In the genomic region with DNA sequence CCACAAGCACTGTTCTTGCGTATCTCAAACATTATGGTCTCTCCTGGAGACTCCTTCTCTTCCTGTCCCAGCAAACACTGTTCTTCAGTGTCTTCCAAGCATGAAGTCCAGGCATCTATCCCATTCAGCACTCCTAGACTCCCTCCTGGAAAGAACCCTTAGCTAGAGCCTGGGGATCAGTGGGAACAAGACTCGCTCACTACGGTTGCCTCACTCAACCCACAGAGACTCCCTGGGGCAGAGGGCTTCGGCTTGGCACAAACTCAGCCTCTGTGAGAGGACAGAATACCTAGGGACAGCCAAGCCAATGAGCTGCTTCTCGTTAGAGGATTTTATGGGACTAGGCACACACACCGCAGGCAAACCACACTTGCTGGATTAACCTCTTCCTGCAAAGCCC, we compare ENCODE assay signal across 14 cellular contexts.
A peak's percentile ranks its signal among the peaks of the same experiment; 100 is the strongest.
DNase-seq lines count a peak whose midpoint lies in the region; ATAC-seq and TF ChIP-seq lines count a peak whose summit lies in the region.
"Had no signal": no experiment of that assay in that cellular context is flagged by ENCODE, and none has a peak within 500 bp of the region (broad histone marks: within the 10 kb centered on the region; RNA-seq: fewer than 3 reads in every experiment).

No MANE protein-coding gene starts in this region.

- CTCF ChIA-PET in naive thymus-derived CD4-positive, alpha-beta T cell (lab: Charles Lee), result interaction anchor here (0.6 to 1.0 kb wide), 2 partner anchors 10 to 24 kb away, joined by 3 to 4 read pairs; no protein-coding TSS in a partner anchor

- H3K4me1 ChIP-seq in ACC112 (ENCODE audit: control insufficient read depth, insufficient read depth, low read length, unreplicated experiment), result peaks cover 69% of the 10 kb centered on the region
- H3K4me1 ChIP-seq in naive thymus-derived CD4-positive, alpha-beta T cell (ENCODE audit: control insufficient read depth in 2 of 2, insufficient read depth in 2 of 2, low read length in 2 of 2), result no peaks in the 10 kb centered on the region
- H3K4me1 ChIP-seq in hepatocyte (ENCODE audit: insufficient read depth), result peaks cover 19% of the 10 kb centered on the region

- H3K27me3 Mint-ChIP-seq in dendritic cell treated with granulocyte-macrophage colony-stimulating factor and Interleukin-4, amounts not matched to agents 40 ng/mL and 50 ng/mL, for 4 days, result peaks cover 29% of the 10 kb centered on the region
- H3K27me3 Mint-ChIP-seq in neural crest cell (ENCODE audit: low read depth), result peaks cover 33% of the 10 kb centered on the region
- H3K27me3 Mint-ChIP-seq in naive thymus-derived CD4-positive, alpha-beta T cell, result peaks cover 0 to 58% (median 0%) of the 10 kb centered on the region in 5 donors
- no peaks in the 10 kb centered on the region for H3K27me3 Mint-ChIP-seq in T-helper 17 cell

- H3K36me3 ChIP-seq in ACC112 (ENCODE audit: insufficient read depth, low read length), result peaks cover 19% of the 10 kb centered on the region; the same call in 1 of the 2 replicates
- H3K36me3 ChIP-seq in naive thymus-derived CD4-positive, alpha-beta T cell (ENCODE audit: control insufficient read depth in 2 of 3, insufficient read depth in 3 of 3, low read length in 3 of 3), result peaks cover 0 to 7% (median 0%) of the 10 kb centered on the region in 3 experiments
- no peaks in the 10 kb centered on the region for H3K36me3 ChIP-seq in hepatocyte (replicated peaks; ENCODE audit: insufficient read depth, low read depth)
- H3K36me3 ChIP-seq: adrenal gland, spleen had no signal

- H3K27ac Mint-ChIP-seq in dendritic cell treated with granulocyte-macrophage colony-stimulating factor and Interleukin-4, amounts not matched to agents 40 ng/mL and 50 ng/mL, for 4 days, result peak overlapping the region; percentile 34
- no peak overlapping the region for H3K27ac Mint-ChIP-seq in neural crest cell (ENCODE audit: unreplicated experiment)
- H3K27ac Mint-ChIP-seq in naive thymus-derived CD4-positive, alpha-beta T cell, result peak overlapping the region in 1 of 9 donors; percentile 3
- H3K27ac Mint-ChIP-seq in T-helper 17 cell, result no peak overlapping the region
- H3K27ac Mint-ChIP-seq: activated T-cell treated with anti-CD3 and anti-CD28 coated beads, Interleukin-2, amount 50 U/mL, for 24 hours had no signal

- 57% methylated on average over 6 of the region's 6 CpGs for WGBS in hepatocyte (ENCODE audit: low lambda C conversion rate, missing lambda C conversion rate)

- peaks cover 46% of the 10 kb centered on the region for H3K4me1 Mint-ChIP-seq in dendritic cell treated with granulocyte-macrophage colony-stimulating factor and Interleukin-4, amounts not matched to agents 40 ng/mL and 50 ng/mL, for 4 days (ENCODE audit: low read depth)
- H3K4me1 Mint-ChIP-seq in neural crest cell (peaks cover 50% of the 10 kb centered on the region), T-helper 17 cell (peaks cover 22% of the 10 kb centered on the region)
- H3K4me1 Mint-ChIP-seq in naive thymus-derived CD4-positive, alpha-beta T cell, result peaks cover 5 to 31% (median 16%) of the 10 kb centered on the region in 7 donors

- DNase-seq in M059J (ENCODE audit: low read depth) (peak; percentile 93), neural crest cell (ENCODE audit: low read depth, low spot score) (no peak), hepatocyte (ENCODE audit: low spot score) (no peak), T-helper 17 cell (no peak)
- DNase-seq in naive thymus-derived CD4-positive, alpha-beta T cell, result no peak
- DNase-seq: activated T-cell treated with anti-CD3 and anti-CD28 coated beads, Interleukin-2, amount 50 U/mL, for 24 hours; adrenal gland; HCEC 1CT; NCI-H2227 treated with DMSO at 0.1 percent for 48 hours; spleen; T-helper 1 cell had no signal

- TF ChIP-seq CTCF in neural crest cell (conservative IDR thresholded peaks at IDR 0.05) (no peak), hepatocyte (IDR thresholded peaks at IDR 0.05; ENCODE audit: poor library complexity) (no peak)

- H4K20me1 ChIP-seq in hepatocyte (ENCODE audit: insufficient read depth, poor library complexity, severe bottlenecking), result no peaks in the 10 kb centered on the region

- H3K4me2 ChIP-seq in hepatocyte, result no peak overlapping the region

- no peaks in the 10 kb centered on the region for H3K9me2 ChIP-seq in hepatocyte (replicated peaks; ENCODE audit: insufficient read depth)

- no peaks in the 10 kb centered on the region for H3K36me3 Mint-ChIP-seq in dendritic cell treated with granulocyte-macrophage colony-stimulating factor and Interleukin-4, amounts not matched to agents 40 ng/mL and 50 ng/mL, for 4 days (ENCODE audit: low read depth)
- H3K36me3 Mint-ChIP-seq in neural crest cell (ENCODE audit: low read depth), result peaks cover 4% of the 10 kb centered on the region
- no peaks in the 10 kb centered on the region for H3K36me3 Mint-ChIP-seq in naive thymus-derived CD4-positive, alpha-beta T cell
- H3K36me3 Mint-ChIP-seq in T-helper 17 cell (ENCODE audit: low read depth), result no peaks in the 10 kb centered on the region

- H3K79me2 ChIP-seq in ACC112 (ENCODE audit: control insufficient read depth, insufficient read depth, low read length, unreplicated experiment) (peaks cover 95% of the 10 kb centered on the region), hepatocyte (peaks cover 81% of the 10 kb centered on the region)

- ATAC-seq in naive thymus-derived CD4-positive, alpha-beta T cell, result no peak
- ATAC-seq in HG03139 (IDR thresholded peaks at IDR 0.05; ENCODE audit: unreplicated experiment) (no peak), T-helper 17 cell (no peak)

- no peak overlapping the region for H3K4me3 Mint-ChIP-seq in dendritic cell treated with granulocyte-macrophage colony-stimulating factor and Interleukin-4, amounts not matched to agents 40 ng/mL and 50 ng/mL, for 4 days
- H3K4me3 Mint-ChIP-seq in neural crest cell (peak overlapping the region; percentile 41), T-helper 17 cell (no peak overlapping the region)
- peak overlapping the region in 2 of 10 donors; percentile 4 to 48 for H3K4me3 Mint-ChIP-seq in naive thymus-derived CD4-positive, alpha-beta T cell
- H3K4me3 Mint-ChIP-seq: activated T-cell treated with anti-CD3 and anti-CD28 coated beads, Interleukin-2, amount 50 U/mL, for 24 hours had no signal

- intact Hi-C loops in dendritic cell treated with granulocyte-macrophage colony-stimulating factor and Interleukin-4, amounts not matched to agents 40 ng/mL and 50 ng/mL, for 4 days (cut with micrococcal nuclease), result no loop called here
- intact Hi-C loops in naive thymus-derived CD4-positive, alpha-beta T cell (cut with micrococcal nuclease), result no loop called here

- H3K27ac ChIP-seq in ACC112 (ENCODE audit: low read depth, low read length), result peak overlapping the region; percentile 64
- H3K27ac ChIP-seq in naive thymus-derived CD4-positive, alpha-beta T cell (ENCODE audit: low read depth, low read length), result no peak overlapping the region
- H3K27ac ChIP-seq in hepatocyte, result no peak overlapping the region
- H3K27ac ChIP-seq: adrenal gland, spleen had no signal

- H3K27me3 ChIP-seq in ACC112 (ENCODE audit: insufficient read depth, low read length) (no peaks in the 10 kb centered on the region), hepatocyte (no peaks in the 10 kb centered on the region)
- peaks cover 0 to 4% of the 10 kb centered on the region in 2 donors for H3K27me3 ChIP-seq in naive thymus-derived CD4-positive, alpha-beta T cell (ENCODE audit: control insufficient read depth in 2 of 2, insufficient read depth in 2 of 2, low read length in 2 of 2)
- H3K27me3 ChIP-seq: adrenal gland had no signal

- H2AFZ ChIP-seq in ACC112 (ENCODE audit: low read length, unreplicated experiment) (no peak overlapping the region), hepatocyte (no peak overlapping the region)

- POLR2A ChIA-PET in naive thymus-derived CD4-positive, alpha-beta T cell (lab: Charles Lee), result no interaction called here

- peak overlapping the region; percentile 86 for H3K4me3 ChIP-seq in ACC112 (ENCODE audit: low read depth, low read length)
- no peak overlapping the region for H3K4me3 ChIP-seq in naive thymus-derived CD4-positive, alpha-beta T cell (ENCODE audit: low read length)
- no peak overlapping the region for H3K4me3 ChIP-seq in hepatocyte
- H3K4me3 ChIP-seq: adrenal gland, spleen had no signal

- no peaks in the 10 kb centered on the region for H3K9me3 ChIP-seq in naive thymus-derived CD4-positive, alpha-beta T cell (ENCODE audit: control insufficient read depth in 2 of 3, low read length in 3 of 3)
- H3K9me3 ChIP-seq in hepatocyte (ENCODE audit: low read depth) (no peaks in the 10 kb centered on the region), T-helper 17 cell (ENCODE audit: control insufficient read depth, low read length, poor library complexity, severe bottlenecking) (no peaks in the 10 kb centered on the region)
- H3K9me3 ChIP-seq: adrenal gland, spleen had no signal

- no peaks in the 10 kb centered on the region for H3K9me3 Mint-ChIP-seq in dendritic cell treated with granulocyte-macrophage colony-stimulating factor and Interleukin-4, amounts not matched to agents 40 ng/mL and 50 ng/mL, for 4 days
- H3K9me3 Mint-ChIP-seq in neural crest cell, result no peaks in the 10 kb centered on the region
- H3K9me3 Mint-ChIP-seq in naive thymus-derived CD4-positive, alpha-beta T cell, result peaks cover 0 to 2% (median 0%) of the 10 kb centered on the region in 11 donors
- H3K9me3 Mint-ChIP-seq: activated T-cell treated with anti-CD3 and anti-CD28 coated beads, Interleukin-2, amount 50 U/mL, for 24 hours had no signal
